ENCODE assay signal across 33 cellular contexts in genomic region chr4:36485885-36486284, GRCh38.
DNase-seq lines count a peak whose midpoint lies in the region; ATAC-seq, FAIRE-seq and TF ChIP-seq lines count a peak whose summit lies in the region.
"Had no signal": no experiment of that assay in that cellular context is flagged by ENCODE, and none has a peak within 500 bp of the region (broad histone marks: within the 10 kb centered on the region; RNA-seq: fewer than 3 reads in every experiment).

No MANE protein-coding gene starts in this region.

- SMC1A ChIA-PET in GM12878 (lab: Charles Lee; ENCODE audit: uncharacterized antibody, unreplicated experiment), result interaction anchor here (1.1 to 2.2 kb wide), 3 partner anchors 8 to 13 kb away, joined by 3 to 5 read pairs (median 4); no protein-coding TSS in a partner anchor

- no peak for TF ChIP-seq POLR2A in GM12878 (IDR thresholded peaks at IDR 0.05; ENCODE audit: low read depth, low read length)
- no peak for TF ChIP-seq POLR2A in suprapubic skin (IDR thresholded peaks at IDR 0.05)
- TF ChIP-seq POLR2A in Peyer's patch (IDR thresholded peaks at IDR 0.05), result no peak

- H4K20me1 ChIP-seq in GM12878 (ENCODE audit: control insufficient read depth, insufficient read depth), result no peaks in the 10 kb centered on the region
- no peaks in the 10 kb centered on the region for H4K20me1 ChIP-seq in osteoblast (ENCODE audit: insufficient read depth, low read length)
- H4K20me1 ChIP-seq: BLaER1; BLaER1 treated with 17β-estradiol and CSF1 and Interleukin-3, amounts not matched to agents 10 nM and 100 nM had no signal

- RAD21 ChIA-PET in GM12878 (lab: Charles Lee; ENCODE audit: unreplicated experiment), result no interaction called here

- no peak overlapping the region for H3K9ac ChIP-seq in GM12878 (ENCODE audit: control insufficient read depth, insufficient read depth, low read length)
- H3K9ac ChIP-seq: BLaER1; BLaER1 treated with 17β-estradiol and CSF1 and Interleukin-3, amounts not matched to agents 10 nM and 100 nM had no signal

- no peak for TF ChIP-seq RAD21 in GM12878 (IDR thresholded peaks at IDR 0.05; ENCODE audit: insufficient read depth, low read depth, low read length)

- WGBS in GM12878 (ENCODE audit: insufficient coverage, insufficient replicate concordance, low lambda C conversion rate, missing lambda C conversion rate), result 23% methylated on average over 3 of the region's 3 CpGs
- WGBS in suprapubic skin, result 82% methylated on average over 3 of the region's 3 CpGs

- DNase-seq in GM12878 (ENCODE audit: low read depth, low spot score) (no peak), osteoblast (ENCODE audit: insufficient read length, low spot score, missing footprints) (peak; percentile 26), suprapubic skin (ENCODE audit: low spot score in 2 of 2) (no peak), Peyer's patch (no peak)
- no peak for DNase-seq in effector memory CD8-positive, alpha-beta T cell
- DNase-seq: 8988T; ACHN; AML-193; BE2C; C1 segment of cervical spinal cord; Caco-2; Calu3; CD4-positive, alpha-beta memory T cell; CD4-positive, alpha-beta T cell; CD4-positive, CD25-positive, alpha-beta regulatory T cell; CD8-positive, alpha-beta memory T cell; CD8-positive, alpha-beta T cell; COR-L47; DMS 273 treated with DMSO at 0.1 percent for 48 hours; DMS79; DMS79 treated with DMSO at 0.1 percent for 48 hours; DND-41; EL had no signal

- no peaks in the 10 kb centered on the region for H3K36me3 ChIP-seq in GM12878 (ENCODE audit: control insufficient read depth in 2 of 2, insufficient read depth in 2 of 2, low read length in 1 of 2)
- no peaks in the 10 kb centered on the region for H3K36me3 ChIP-seq in osteoblast (ENCODE audit: insufficient read depth, low read length)
- no peaks in the 10 kb centered on the region for H3K36me3 ChIP-seq in suprapubic skin
- H3K36me3 ChIP-seq in Peyer's patch, result no peaks in the 10 kb centered on the region
- H3K36me3 ChIP-seq: BE2C; BLaER1; BLaER1 treated with 17β-estradiol and CSF1 and Interleukin-3, amounts not matched to agents 10 nM and 100 nM had no signal

- H3K9me3 Mint-ChIP-seq in effector memory CD8-positive, alpha-beta T cell, result no peaks in the 10 kb centered on the region
- H3K9me3 Mint-ChIP-seq: CD4-positive, alpha-beta T cell; CD8-positive, alpha-beta memory T cell; CD8-positive, alpha-beta T cell had no signal

- H3K27me3 Mint-ChIP-seq in effector memory CD8-positive, alpha-beta T cell, result peaks cover 0 to 13% of the 10 kb centered on the region in 2 donors
- H3K27me3 Mint-ChIP-seq: B cell; CD4-positive, CD25-positive, alpha-beta regulatory T cell had no signal

- H3K4me3 ChIP-seq in GM12878, result no peak overlapping the region
- H3K4me3 ChIP-seq in osteoblast (ENCODE audit: insufficient read depth, low read length), result no peak overlapping the region
- H3K4me3 ChIP-seq in suprapubic skin, result no peak overlapping the region
- no peak overlapping the region for H3K4me3 ChIP-seq in Peyer's patch
- H3K4me3 ChIP-seq: A549; BLaER1; BLaER1 treated with 17β-estradiol and CSF1 and Interleukin-3, amounts not matched to agents 10 nM and 100 nM had no signal

- intact Hi-C loops in GM12878 (cut with micrococcal nuclease; ENCODE audit: unreplicated experiment), result no loop called here

- no peak for TF ChIP-seq CTCF in VCaP (conservative IDR thresholded peaks at IDR 0.05)
- TF ChIP-seq CTCF in GM12878 (IDR thresholded peaks at IDR 0.05 in 2 of 3, conservative IDR thresholded peaks at IDR 0.05 in 1 of 3; ENCODE audit: control insufficient read depth in 2 of 3, extremely low read depth in 1 of 3, insufficient read depth in 1 of 3, low read depth in 3 of 3, low read length in 3 of 3), result no peak
- TF ChIP-seq CTCF in osteoblast (IDR thresholded peaks at IDR 0.05; ENCODE audit: extremely low read depth, low read depth, low read length), result no peak
- TF ChIP-seq CTCF in suprapubic skin (IDR thresholded peaks at IDR 0.05), result no peak
- no peak for TF ChIP-seq CTCF in Peyer's patch (IDR thresholded peaks at IDR 0.05)

- BruUV-seq in GM12878 (replicated peaks; lab: Mats Ljungman, UMichigan), result no TSS peak

- FAIRE-seq in GM12878 (lab: Jason Lieb, UNC), result no peak
- FAIRE-seq: A204.1, A549, D721Med had no signal

- peak overlapping the region; percentile 65 for H3K27ac ChIP-seq in VCaP
- H3K27ac ChIP-seq in GM12878 (ENCODE audit: control insufficient read depth, insufficient read depth), result no peak overlapping the region
- no peak overlapping the region for H3K27ac ChIP-seq in osteoblast (ENCODE audit: low read depth, low read length)
- H3K27ac ChIP-seq in suprapubic skin, result no peak overlapping the region
- no peak overlapping the region for H3K27ac ChIP-seq in Peyer's patch
- H3K27ac ChIP-seq: 22Rv1; A549; BLaER1; BLaER1 treated with 17β-estradiol and CSF1 and Interleukin-3, amounts not matched to agents 10 nM and 100 nM; C4-2B had no signal

- no peak overlapping the region for H3K27ac Mint-ChIP-seq in effector memory CD8-positive, alpha-beta T cell
- H3K27ac Mint-ChIP-seq: B cell; CD14-positive monocyte; CD4-positive, alpha-beta memory T cell; CD4-positive, alpha-beta T cell; CD4-positive, CD25-positive, alpha-beta regulatory T cell; CD8-positive, alpha-beta memory T cell; CD8-positive, alpha-beta T cell had no signal

- no peaks in the 10 kb centered on the region for H3K79me2 ChIP-seq in GM12878 (ENCODE audit: control insufficient read depth, insufficient read depth, low read length)
- no peaks in the 10 kb centered on the region for H3K79me2 ChIP-seq in osteoblast (ENCODE audit: insufficient read depth, low read length)

- POLR2A ChIA-PET in GM12878 (lab: Charles Lee), result no interaction called here

- H2AFZ ChIP-seq in GM12878 (ENCODE audit: control insufficient read depth, low read depth, low read length) (no peak overlapping the region), osteoblast (ENCODE audit: low read length) (no peak overlapping the region)

- H3K4me1 ChIP-seq in GM12878 (ENCODE audit: control insufficient read depth, insufficient read depth, low read length) (no peaks in the 10 kb centered on the region), osteoblast (ENCODE audit: insufficient read depth, low read length) (no peaks in the 10 kb centered on the region), suprapubic skin (no peaks in the 10 kb centered on the region), Peyer's patch (no peaks in the 10 kb centered on the region)
- H3K4me1 ChIP-seq: A549; BE2C; BLaER1; BLaER1 treated with 17β-estradiol and CSF1 and Interleukin-3, amounts not matched to agents 10 nM and 100 nM; Caco-2 had no signal

- H3K4me3 Mint-ChIP-seq in effector memory CD8-positive, alpha-beta T cell, result no peak overlapping the region
- H3K4me3 Mint-ChIP-seq: B cell; CD14-positive monocyte; CD4-positive, alpha-beta memory T cell; CD4-positive, alpha-beta T cell; CD4-positive, CD25-positive, alpha-beta regulatory T cell; CD8-positive, alpha-beta memory T cell; CD8-positive, alpha-beta T cell had no signal

- H3K9me3 ChIP-seq in GM12878 (replicated peaks; ENCODE audit: control insufficient read depth, insufficient read depth, low read length), result no peaks in the 10 kb centered on the region
- H3K9me3 ChIP-seq in osteoblast (ENCODE audit: low read depth, low read length), result peaks cover 3% of the 10 kb centered on the region
- H3K9me3 ChIP-seq in suprapubic skin, result no peaks in the 10 kb centered on the region
- H3K9me3 ChIP-seq in Peyer's patch, result no peaks in the 10 kb centered on the region
- H3K9me3 ChIP-seq: A549; BE2C; BLaER1; BLaER1 treated with 17β-estradiol and CSF1 and Interleukin-3, amounts not matched to agents 10 nM and 100 nM; Caco-2 had no signal

- TF ChIP-seq EP300 in GM12878 (IDR thresholded peaks at IDR 0.05; ENCODE audit: borderline replicate concordance in 1 of 2, control insufficient read depth in 1 of 2, low read depth in 2 of 2, low read length in 2 of 2), result no peak
- no peak for TF ChIP-seq EP300 in suprapubic skin (IDR thresholded peaks at IDR 0.05)

- CTCF ChIA-PET in GM12878 (lab: Yijun Ruan, JAX), result no interaction called here

- in situ Hi-C loops in GM12878 (cut with MboI), result no loop called here

- H3K4me2 ChIP-seq in GM12878 (ENCODE audit: control insufficient read depth, insufficient read depth) (no peak overlapping the region), osteoblast (ENCODE audit: insufficient read depth, low read length) (no peak overlapping the region)
- H3K4me2 ChIP-seq: A549; BLaER1; BLaER1 treated with 17β-estradiol and CSF1 and Interleukin-3, amounts not matched to agents 10 nM and 100 nM had no signal

- no peaks in the 10 kb centered on the region for H3K4me1 Mint-ChIP-seq in effector memory CD8-positive, alpha-beta T cell (ENCODE audit: low read depth in 2 of 2)
- H3K4me1 Mint-ChIP-seq: B cell; CD14-positive monocyte; CD4-positive, alpha-beta memory T cell; CD8-positive, alpha-beta memory T cell had no signal

- H3K27me3 ChIP-seq in GM12878 (replicated peaks in 1 of 2; ENCODE audit: control insufficient read depth in 2 of 2, insufficient read depth in 2 of 2, low read length in 1 of 2) (no peaks in the 10 kb centered on the region), osteoblast (ENCODE audit: insufficient read depth, low read length) (no peaks in the 10 kb centered on the region), suprapubic skin (no peaks in the 10 kb centered on the region), Peyer's patch (no peaks in the 10 kb centered on the region)
- H3K27me3 ChIP-seq: BE2C; BLaER1; BLaER1 treated with 17β-estradiol and CSF1 and Interleukin-3, amounts not matched to agents 10 nM and 100 nM had no signal

- ATAC-seq in GM12878, result peak; percentile 59
- no peak for ATAC-seq in effector memory CD8-positive, alpha-beta T cell (replicated peaks)
- ATAC-seq: A549; CD8-positive, alpha-beta T cell had no signal

- H3K36me3 Mint-ChIP-seq in effector memory CD8-positive, alpha-beta T cell (ENCODE audit: insufficient read depth), result no peaks in the 10 kb centered on the region
- H3K36me3 Mint-ChIP-seq: CD14-positive monocyte; CD4-positive, alpha-beta memory T cell; CD4-positive, CD25-positive, alpha-beta regulatory T cell; CD8-positive, alpha-beta memory T cell; CD8-positive, alpha-beta T cell had no signal

TF ChIP-seq in GM12878, 131 proteins besides CTCF, POLR2A, EP300 and RAD21 (continues in another document):
- TF ChIP-seq JUNB (IDR thresholded peaks at IDR 0.05), result 0 out of 2 replicates have a peak, but pooled peaks have one; percentile 20
- TF ChIP-seq ATF2 (IDR thresholded peaks at IDR 0.05; ENCODE audit: low read length), result no peak
- no peak for TF ChIP-seq ZSCAN29 (IDR thresholded peaks at IDR 0.05)
- TF ChIP-seq RUNX3 (IDR thresholded peaks at IDR 0.05; ENCODE audit: low read length), result peak; percentile 74; the same call in 1 of the 2 replicates
